In the genomic region with DNA sequence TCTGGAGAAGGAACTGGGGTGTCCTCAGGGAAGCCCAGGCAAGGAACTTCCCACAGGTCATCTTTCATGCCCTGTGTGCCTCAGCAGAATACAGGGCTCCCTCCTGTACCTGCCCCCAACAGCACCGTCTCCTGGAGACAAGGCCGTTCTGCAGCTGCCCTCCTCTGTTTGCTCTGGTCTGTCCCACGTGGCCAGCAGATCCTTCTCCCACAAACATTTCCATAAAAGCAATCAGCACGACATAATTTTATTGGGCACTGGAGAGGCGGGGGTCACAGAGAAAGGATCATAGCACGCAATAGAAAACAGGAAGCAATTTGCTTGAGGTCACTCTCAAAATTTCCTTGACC, we compare ENCODE assay signal across 10 cellular contexts. TPM values are rescaled to one million over a fixed set of nuclear protein-coding genes. Genes with fewer than 3 reads are reported as not detected.
DNase-seq lines count a peak whose midpoint lies in the region; ATAC-seq, FAIRE-seq and TF ChIP-seq lines count a peak whose summit lies in the region.
"Had no signal": no experiment of that assay in that cellular context is flagged by ENCODE, and none has a peak within 500 bp of the region (broad histone marks: within the 10 kb centered on the region; RNA-seq: fewer than 3 reads in every experiment).

No MANE protein-coding gene starts in this region.

- in situ Hi-C loops in K562 (cut with MboI) = no loop called here

- ATAC-seq in K562 (peak; percentile 66; the same call in 2 of the 3 replicates), sciatic nerve (peak; percentile 42), HG03520 (IDR thresholded peaks at IDR 0.05; ENCODE audit: unreplicated experiment) (no peak)

- no peaks in the 10 kb centered on the region for H3K36me3 ChIP-seq in KMS-11 (ENCODE audit: insufficient read depth)
- H3K36me3 ChIP-seq in K562 (ENCODE audit: control insufficient read depth, insufficient read depth, low read length) = no peaks in the 10 kb centered on the region; the same call in 2 of the 3 replicates

- H3K9me1 ChIP-seq in K562 (ENCODE audit: control insufficient read depth, insufficient read depth, low read length) = no peaks in the 10 kb centered on the region

- no peaks in the 10 kb centered on the region for H3K79me2 ChIP-seq in KMS-11 (ENCODE audit: insufficient read depth, low read depth)
- H3K79me2 ChIP-seq in K562 (ENCODE audit: control insufficient read depth, insufficient read depth, low read length) = no peaks in the 10 kb centered on the region

- 48% methylated on average over 6 of the region's 6 CpGs for WGBS in K562 (ENCODE audit: insufficient coverage, low coverage, missing lambda C conversion rate)

- CTCF ChIA-PET in K562 (lab: Yijun Ruan, JAX; ENCODE audit: low intra/inter-chr PET ratio) = no interaction called here

- intact Hi-C loops in K562 (cut with micrococcal nuclease) = no loop called here
- intact Hi-C loops in sciatic nerve (cut with DNase I) = no loop called here

- no peaks in the 10 kb centered on the region for H3K27me3 ChIP-seq in KMS-11 (ENCODE audit: insufficient read depth, low read depth)
- H3K27me3 ChIP-seq in K562 (ENCODE audit: control insufficient read depth in 2 of 2, insufficient read depth in 2 of 2, low read length in 2 of 2) = no peaks in the 10 kb centered on the region

- H4K20me1 ChIP-seq in KMS-11 (ENCODE audit: insufficient read depth) (no peaks in the 10 kb centered on the region), K562 (replicated peaks; ENCODE audit: control insufficient read depth, insufficient read depth, low read length) (no peaks in the 10 kb centered on the region)

- no peak for TF ChIP-seq EP300 in K562 (IDR thresholded peaks at IDR 0.05; ENCODE audit: low read length)

- H2AFZ ChIP-seq in KMS-11 (ENCODE audit: low read depth) (peak overlapping the region; percentile 29), K562 (ENCODE audit: low read depth, low read length) (no peak overlapping the region)

- BruUV-seq in K562 (replicated peaks; lab: Mats Ljungman, UMichigan) = no TSS peak

- TF ChIP-seq RAD21 in K562 (CRISPR knock-in tag; conservative IDR thresholded peaks at IDR 0.05 in 1 of 2, IDR thresholded peaks at IDR 0.05 in 1 of 2) = no peak

- H3K4me1 ChIP-seq in KMS-11 (ENCODE audit: low read depth, poor library complexity, severe bottlenecking) = peaks cover 88% of the 10 kb centered on the region
- no peaks in the 10 kb centered on the region for H3K4me1 ChIP-seq in K562 (replicated peaks in 1 of 2; ENCODE audit: control insufficient read depth in 2 of 2, insufficient read depth in 2 of 2, low read length in 2 of 2)

- H3K27ac ChIP-seq in KMS-11 (peak overlapping the region; percentile 61), K562 (ENCODE audit: extremely low read depth, low read depth, low read length) (no peak overlapping the region)
- H3K27ac ChIP-seq: VCaP had no signal

- H3K4me2 ChIP-seq in KMS-11 (peak overlapping the region; percentile 57), K562 (ENCODE audit: insufficient read depth, low read length) (no peak overlapping the region)

- no peaks in the 10 kb centered on the region for H3K9me3 ChIP-seq in K562 (replicated peaks; ENCODE audit: control insufficient read depth, insufficient read depth, low read depth, low read length)

- no peak for TF ChIP-seq POLR2A in K562 (conservative IDR thresholded peaks at IDR 0.05)

- POLR2A ChIA-PET in K562 (lab: Yijun Ruan, JAX) = no interaction called here

- DNase-seq in K562 (ENCODE audit: extremely low read depth in 1 of 4, low spot score in 3 of 4) = no peak
- DNase-seq in sciatic nerve (ENCODE audit: low spot score) = peak; percentile 48
- no peak for DNase-seq in AG20443 (ENCODE audit: low spot score)
- no peak for DNase-seq in medulla oblongata (ENCODE audit: extremely low spot score)
- DNase-seq: NCI-H2227 treated with DMSO at 0.1 percent for 48 hours had no signal

- no peak overlapping the region for H3K4me3 ChIP-seq in KMS-11 (IDR thresholded peaks at IDR 0.05; ENCODE audit: insufficient read depth, low read depth, low read length)
- no peak overlapping the region for H3K4me3 ChIP-seq in K562

- peak; percentile 26 for FAIRE-seq in K562 (lab: Jason Lieb, UNC)
- FAIRE-seq: keratinocyte had no signal

- H3K9ac ChIP-seq in KMS-11 = peak overlapping the region; percentile 16; the same call in 1 of the 2 replicates
- H3K9ac ChIP-seq in K562 (ENCODE audit: insufficient read depth in 1 of 2, low read depth in 2 of 2, low read length in 2 of 2) = no peak overlapping the region

- TF ChIP-seq CTCF in GM12873 (IDR thresholded peaks at IDR 0.05; ENCODE audit: insufficient read depth, low read depth, low read length, missing control alignments) = peak; percentile 74
- TF ChIP-seq CTCF in KMS-11 (conservative IDR thresholded peaks at IDR 0.05; ENCODE audit: low read depth, low read length) = no peak
- TF ChIP-seq CTCF in K562 (IDR thresholded peaks at IDR 0.05 in 2 of 3, conservative IDR thresholded peaks at IDR 0.05 in 1 of 3; ENCODE audit: insufficient read depth in 2 of 3, low read depth in 1 of 3, low read length in 3 of 3) = peak in 1 of 3 experiments; percentile 20; a peak in 1 of 6 replicates

TF ChIP-seq in K562, 482 proteins besides CTCF, POLR2A, EP300 and RAD21 (continues in another document):
- TF ChIP-seq, protein P1, sequence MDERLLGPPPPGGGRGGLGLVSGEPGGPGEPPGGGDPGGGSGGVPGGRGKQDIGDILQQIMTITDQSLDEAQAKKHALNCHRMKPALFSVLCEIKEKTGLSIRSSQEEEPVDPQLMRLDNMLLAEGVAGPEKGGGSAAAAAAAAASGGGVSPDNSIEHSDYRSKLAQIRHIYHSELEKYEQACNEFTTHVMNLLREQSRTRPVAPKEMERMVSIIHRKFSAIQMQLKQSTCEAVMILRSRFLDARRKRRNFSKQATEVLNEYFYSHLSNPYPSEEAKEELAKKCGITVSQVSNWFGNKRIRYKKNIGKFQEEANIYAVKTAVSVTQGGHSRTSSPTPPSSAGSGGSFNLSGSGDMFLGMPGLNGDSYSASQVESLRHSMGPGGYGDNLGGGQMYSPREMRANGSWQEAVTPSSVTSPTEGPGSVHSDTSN (CRISPR knock-in tag; IDR thresholded peaks at IDR 0.05; ENCODE audit: low read depth) = no peak
- TF ChIP-seq, protein P1 (tag; conservative IDR thresholded peaks at IDR 0.05; ENCODE audit: low read depth) = no peak
- TF ChIP-seq, protein P2, sequence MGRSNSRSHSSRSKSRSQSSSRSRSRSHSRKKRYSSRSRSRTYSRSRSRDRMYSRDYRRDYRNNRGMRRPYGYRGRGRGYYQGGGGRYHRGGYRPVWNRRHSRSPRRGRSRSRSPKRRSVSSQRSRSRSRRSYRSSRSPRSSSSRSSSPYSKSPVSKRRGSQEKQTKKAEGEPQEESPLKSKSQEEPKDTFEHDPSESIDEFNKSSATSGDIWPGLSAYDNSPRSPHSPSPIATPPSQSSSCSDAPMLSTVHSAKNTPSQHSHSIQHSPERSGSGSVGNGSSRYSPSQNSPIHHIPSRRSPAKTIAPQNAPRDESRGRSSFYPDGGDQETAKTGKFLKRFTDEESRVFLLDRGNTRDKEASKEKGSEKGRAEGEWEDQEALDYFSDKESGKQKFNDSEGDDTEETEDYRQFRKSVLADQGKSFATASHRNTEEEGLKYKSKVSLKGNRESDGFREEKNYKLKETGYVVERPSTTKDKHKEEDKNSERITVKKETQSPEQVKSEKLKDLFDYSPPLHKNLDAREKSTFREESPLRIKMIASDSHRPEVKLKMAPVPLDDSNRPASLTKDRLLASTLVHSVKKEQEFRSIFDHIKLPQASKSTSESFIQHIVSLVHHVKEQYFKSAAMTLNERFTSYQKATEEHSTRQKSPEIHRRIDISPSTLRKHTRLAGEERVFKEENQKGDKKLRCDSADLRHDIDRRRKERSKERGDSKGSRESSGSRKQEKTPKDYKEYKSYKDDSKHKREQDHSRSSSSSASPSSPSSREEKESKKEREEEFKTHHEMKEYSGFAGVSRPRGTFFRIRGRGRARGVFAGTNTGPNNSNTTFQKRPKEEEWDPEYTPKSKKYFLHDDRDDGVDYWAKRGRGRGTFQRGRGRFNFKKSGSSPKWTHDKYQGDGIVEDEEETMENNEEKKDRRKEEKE (IDR thresholded peaks at IDR 0.05; ENCODE audit: borderline replicate concordance in 1 of 2, control insufficient read depth in 1 of 2, low read depth in 2 of 2, low read length in 1 of 2) = no peak
- TF ChIP-seq RFX1 (IDR thresholded peaks at IDR 0.05) (peak; percentile 20; the same call in 1 of the 2 replicates), NR2C1 (IDR thresholded peaks at IDR 0.05) (no peak), NR2C1 (tag; IDR thresholded peaks at IDR 0.05) (no peak), HDAC6 (IDR thresholded peaks at IDR 0.05; ENCODE audit: low read depth, low read length) (no peak), PHB (CRISPR knock-in tag; IDR thresholded peaks at IDR 0.05) (no peak)

RNA-seq across cellular contexts. Expression of a gene that starts 29.5 kb away (rescaled TPM):
- total RNA-seq in K562 (2011; cell fraction: chromatin; rRNA removed; ENCODE audit: low replicate concordance) = 15.5 and 16.0 TPM in 2 replicates
- 10.4 and 11.8 TPM in 2 replicates for total RNA-seq in K562 (2011; cell fraction: nucleolus; rRNA removed)
- total RNA-seq in K562 (2011; cell fraction: nucleoplasm; rRNA removed) = 14.9 and 15.2 TPM in 2 replicates
- total RNA-seq in K562 (2014; rRNA removed) (1.7 and 3.9 TPM in 2 replicates), K562 (2014; rRNA removed; fragmentation: Illumina TruSeq; extraction: Trizol) (2.0 and 2.1 TPM in 2 replicates), K562 (2015; rRNA removed; fragmentation: Illumina TruSeq; extraction: Trizol) (2.1 and 2.4 TPM in 2 replicates), K562 (2021) (3.1 and 3.6 TPM in 2 replicates), sciatic nerve (6.1 TPM)
- polyA plus RNA-seq in K562 (2011; rRNA removed) (4.8 and 5.7 TPM in 2 replicates), K562 (2014; fragmentation: Illumina TruSeq; extraction: Trizol) (3.8 and 4.4 TPM in 2 replicates), K562 (2014; fragmentation: Nextera tagmentation; extraction: Ambion mirVana) (1 to 10 TPM; 1.8 to 2.1 TPM), K562 (2014; rRNA removed) (2.2 and 2.5 TPM in 2 replicates)
- 5.5 and 5.9 TPM in 2 replicates for polyA plus RNA-seq in K562 (2011; cell fraction: cytosol; rRNA removed)
- polyA plus RNA-seq in K562 (2011; cell fraction: nucleus; rRNA removed) = 11.6 and 22.7 TPM in 2 replicates
- polyA plus RNA-seq in K562 (2012) = 2.4 and 2.7 TPM in 2 replicates
- polyA minus RNA-seq in K562 (2011; rRNA and poly(A)+ RNA removed) = 4.1 and 9.6 TPM in 2 replicates
- 0.73 and 2.3 TPM in 2 replicates for polyA minus RNA-seq in K562 (2011; cell fraction: cytosol; rRNA and poly(A)+ RNA removed)
- polyA minus RNA-seq in K562 (2011; cell fraction: nucleus; rRNA and poly(A)+ RNA removed) = 6.4 and 7.9 TPM in 2 replicates
